ENCODE assay signal across 8 cellular contexts in the genomic region with DNA sequence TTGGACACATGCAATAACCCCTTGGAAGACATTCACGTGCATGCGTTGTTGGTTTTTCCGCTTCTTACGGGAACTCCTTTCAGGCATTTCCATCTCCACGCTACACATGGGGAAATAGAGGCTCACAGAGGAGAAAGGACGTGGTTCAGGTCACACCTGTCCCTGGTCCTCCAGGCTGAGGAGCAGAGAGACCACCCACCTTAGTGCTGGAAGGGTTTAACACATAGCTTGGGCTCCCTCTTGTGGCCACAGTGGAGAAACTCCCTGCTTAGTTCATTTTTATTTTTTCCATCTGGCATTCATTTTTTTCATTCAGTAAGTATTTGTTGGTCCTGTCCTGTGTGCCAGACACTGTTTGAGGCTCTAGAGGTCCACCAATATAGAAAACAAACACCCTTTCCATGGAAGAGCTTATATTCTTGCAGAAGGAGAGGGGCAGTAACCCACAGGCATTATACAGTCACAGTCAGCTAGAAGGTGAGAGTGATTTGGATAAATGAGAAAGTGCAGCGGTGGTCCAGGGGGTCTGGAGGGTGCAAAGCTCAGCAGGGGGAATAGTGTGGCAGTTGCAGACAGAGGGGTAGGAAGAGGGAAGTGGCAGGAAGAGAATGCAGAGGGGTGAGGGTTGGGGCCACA. TPM values are rescaled to one million over a fixed set of nuclear protein-coding genes. Genes with fewer than 3 reads are reported as not detected.
A peak's percentile ranks its signal among the peaks of the same experiment; 100 is the strongest.
DNase-seq lines count a peak whose midpoint lies in the region; TF ChIP-seq lines count a peak whose summit lies in the region.

No MANE protein-coding gene starts in this region.

- H3K27ac ChIP-seq in cardiac muscle cell: no peak overlapping the region

- H3K36me3 ChIP-seq in cardiac muscle cell: no peaks in the 10 kb centered on the region

- H3K27me3 ChIP-seq in cardiac muscle cell: peaks cover 26% of the 10 kb centered on the region

- no peaks in the 10 kb centered on the region for H3K9me3 ChIP-seq in cardiac muscle cell (ENCODE audit: low read depth)

- no peaks in the 10 kb centered on the region for H3K4me1 ChIP-seq in cardiac muscle cell (ENCODE audit: low read depth)

- intact Hi-C loops in cardiac septum (cut with DNase I): no loop called here

- peak; percentile 77 to 86 for DNase-seq in cardiac muscle cell (ENCODE audit: low read depth in 1 of 2, low spot score in 1 of 2)
- no peak for DNase-seq in cardiac septum (ENCODE audit: low spot score)
- peak; percentile 52 for DNase-seq in NCI-H2196 (lab: John Stamatoyannopoulos, UW; ENCODE audit: unreplicated experiment)
- peak; percentile 58 for DNase-seq in activated CD4-positive, alpha-beta T cell treated with anti-CD3 and anti-CD28 coated beads, Interleukin-2, amount 50 U/mL, for 4 hours
- DNase-seq in effector CD4-positive, alpha-beta T cell: peak; percentile 67
- DNase-seq in midbrain (lab: John Stamatoyannopoulos, UW): peak; percentile 26
- DNase-seq in stimulated activated naive CD4-positive, alpha-beta T cell treated with Interleukin-2 at 50 U/mL for 16 hours (lab: John Stamatoyannopoulos, UW): peak; percentile 66
- no peak for DNase-seq in NCI-H226

- peak; percentile 75 for TF ChIP-seq CTCF in cardiac muscle cell (IDR thresholded peaks at IDR 0.05; ENCODE audit: low read depth, low read length)

- H3K4me3 ChIP-seq in cardiac muscle cell: no peak overlapping the region

RNA-seq across cellular contexts. Expression of a gene that starts 24.2 kb away (rescaled TPM):
- total RNA-seq in cardiac muscle cell (2.6 TPM in 1 of 2 replicates, not detected in the other), cardiac septum (1.3 TPM)
- polyA plus RNA-seq in cardiac muscle cell: 1.1 TPM in 2 replicates

RNA-seq across cellular contexts. Expression of a gene that starts 26.3 kb away (rescaled TPM):
- not detected in 2 replicates for total RNA-seq in cardiac muscle cell
- polyA plus RNA-seq in cardiac muscle cell: not detected in 2 replicates
- 5.1 TPM for total RNA-seq in cardiac septum

RNA-seq across cellular contexts. Expression of a gene that starts 52.1 kb away (rescaled TPM):
- total RNA-seq in cardiac muscle cell (not detected in 2 replicates), cardiac septum (not detected)
- not detected in 2 replicates for polyA plus RNA-seq in cardiac muscle cell

RNA-seq across cellular contexts. Expression of a gene that starts 57.9 kb away (rescaled TPM):
- total RNA-seq in cardiac muscle cell (66.2 and 171 TPM in 2 replicates), cardiac septum (86.5 TPM)
- polyA plus RNA-seq in cardiac muscle cell: 78.4 and 92.8 TPM in 2 replicates

Comparison
In these comparisons a context has a peak if more than half of its experiments do, and no peak if none do; other contexts are left out.
1. DNase-seq: peak in cardiac muscle cell (2 of 2), NCI-H2196 (single experiment), activated CD4-positive, alpha-beta T cell treated with anti-CD3 and anti-CD28 coated beads, Interleukin-2, amount 50 U/mL, for 4 hours (2 of 2), effector CD4-positive, alpha-beta T cell (single experiment), midbrain (single experiment) and stimulated activated naive CD4-positive, alpha-beta T cell treated with Interleukin-2 at 50 U/mL for 16 hours (single experiment); none in cardiac septum (single experiment) and NCI-H226 (single experiment).